Comparison of ENCODE assay signal across 9 cellular contexts in genomic region chr16:27286446-27286845, GRCh38. TPM values are rescaled to one million over a fixed set of nuclear protein-coding genes. Genes with fewer than 3 reads are reported as not detected.
DNase-seq lines count a peak whose midpoint lies in the region; ATAC-seq, FAIRE-seq and TF ChIP-seq lines count a peak whose summit lies in the region.
"Had no signal": no experiment of that assay in that cellular context is flagged by ENCODE, and none has a peak within 500 bp of the region (broad histone marks: within the 10 kb centered on the region; RNA-seq: fewer than 3 reads in every experiment).

No MANE protein-coding gene starts in this region.

- no peaks in the 10 kb centered on the region for H3K36me3 ChIP-seq in mucosa of descending colon (ENCODE audit: low read depth)

- H3K27ac Mint-ChIP-seq in dendritic cell treated with granulocyte-macrophage colony-stimulating factor and Interleukin-4, amounts not matched to agents 40 ng/mL and 50 ng/mL, for 4 days = peak overlapping the region; percentile 86

- no peaks in the 10 kb centered on the region for H3K9me3 Mint-ChIP-seq in dendritic cell treated with granulocyte-macrophage colony-stimulating factor and Interleukin-4, amounts not matched to agents 40 ng/mL and 50 ng/mL, for 4 days

- DNase-seq in AG10803 (ENCODE audit: low read depth) (peak; percentile 94), NCI-H226 (peak; percentile 95), mucosa of descending colon (no peak), D721Med (ENCODE audit: insufficient read length, low spot score) (no peak), DMS153 (lab: John Stamatoyannopoulos, UW) (no peak), activated gamma-delta T cell treated with Interleukin-2 at 50 U/mL for 16 hours (no peak), SK-N-DZ (ENCODE audit: low spot score) (no peak)
- DNase-seq: effector CD4-positive, alpha-beta T cell had no signal

- no peak overlapping the region for H3K4me3 Mint-ChIP-seq in dendritic cell treated with granulocyte-macrophage colony-stimulating factor and Interleukin-4, amounts not matched to agents 40 ng/mL and 50 ng/mL, for 4 days

- no peaks in the 10 kb centered on the region for H3K36me3 Mint-ChIP-seq in dendritic cell treated with granulocyte-macrophage colony-stimulating factor and Interleukin-4, amounts not matched to agents 40 ng/mL and 50 ng/mL, for 4 days (ENCODE audit: low read depth)

- peak; percentile 48 for ATAC-seq in mucosa of descending colon

- TF ChIP-seq CTCF in AG10803 (conservative IDR thresholded peaks at IDR 0.05; ENCODE audit: low read length) (0 out of 2 replicates have a peak, but pooled peaks have one; percentile 4), mucosa of descending colon (IDR thresholded peaks at IDR 0.05) (no peak), D721Med (IDR thresholded peaks at IDR 0.05; ENCODE audit: insufficient read depth, missing control alignments) (no peak)

- H3K9me3 ChIP-seq in mucosa of descending colon = no peaks in the 10 kb centered on the region

- H3K27me3 Mint-ChIP-seq in dendritic cell treated with granulocyte-macrophage colony-stimulating factor and Interleukin-4, amounts not matched to agents 40 ng/mL and 50 ng/mL, for 4 days = no peaks in the 10 kb centered on the region

- intact Hi-C loops in dendritic cell treated with granulocyte-macrophage colony-stimulating factor and Interleukin-4, amounts not matched to agents 40 ng/mL and 50 ng/mL, for 4 days (cut with micrococcal nuclease) = no loop called here
- intact Hi-C loops in mucosa of descending colon (cut with DNase I, micrococcal nuclease) = no loop called here

- no peak for FAIRE-seq in D721Med (lab: Jason Lieb, UNC)

- H3K4me1 Mint-ChIP-seq in dendritic cell treated with granulocyte-macrophage colony-stimulating factor and Interleukin-4, amounts not matched to agents 40 ng/mL and 50 ng/mL, for 4 days (ENCODE audit: low read depth) = peaks cover 62% of the 10 kb centered on the region

- no peaks in the 10 kb centered on the region for H3K4me1 ChIP-seq in mucosa of descending colon (ENCODE audit: low read depth)

- no peak overlapping the region for H3K4me3 ChIP-seq in AG10803 (ENCODE audit: low read length)
- H3K4me3 ChIP-seq in mucosa of descending colon = no peak overlapping the region

RNA-seq across cellular contexts. Expression of gene NSMCE1, which starts 17.9 kb away (rescaled TPM):
- 10 to 100 TPM; 39.3 to 50.1 (median 48.9) TPM for total RNA-seq in mucosa of descending colon
- 75.4 and 86.0 TPM in 2 replicates for polyA plus RNA-seq in SK-N-DZ (2014; cell fraction: cytosol; rRNA removed)
- 39.8 and 43.7 TPM in 2 replicates for polyA plus RNA-seq in SK-N-DZ (2014; cell fraction: nucleus; rRNA removed)

RNA-seq across cellular contexts. Expression of gene IL4R, which starts 27.3 kb away (rescaled TPM):
- 100 to 1,000 TPM; 131 to 207 (median 164) TPM for total RNA-seq in mucosa of descending colon
- 0.84 and 0.85 TPM in 2 replicates for polyA plus RNA-seq in SK-N-DZ (2014; cell fraction: cytosol; rRNA removed)
- 0.28 and 0.33 TPM in 2 replicates for polyA plus RNA-seq in SK-N-DZ (2014; cell fraction: nucleus; rRNA removed)

Comparison
In these comparisons a context has a peak if more than half of its experiments do, and no peak if none do; other contexts are left out.
1. DNase-seq: peak in AG10803 (single experiment) and NCI-H226 (single experiment); none in mucosa of descending colon (0 of 3), D721Med (single experiment), DMS153 (single experiment), activated gamma-delta T cell treated with Interleukin-2 at 50 U/mL for 16 hours (single experiment) and SK-N-DZ (single experiment).